9 cellular contexts compared by ENCODE assay signal in genomic region chr9:32350682-32351081, GRCh38. TPM values are rescaled to one million over a fixed set of nuclear protein-coding genes. Genes with fewer than 3 reads are reported as not detected.
DNase-seq lines count a peak whose midpoint lies in the region; ATAC-seq and TF ChIP-seq lines count a peak whose summit lies in the region.
"Had no signal": no experiment of that assay in that cellular context is flagged by ENCODE, and none has a peak within 500 bp of the region (broad histone marks: within the 10 kb centered on the region; RNA-seq: fewer than 3 reads in every experiment).

No MANE protein-coding gene starts in this region.

- no peaks in the 10 kb centered on the region for H3K4me1 Mint-ChIP-seq in activated CD8-positive, alpha-beta T cell treated with anti-CD3 and anti-CD28 coated beads for 36 hours (ENCODE audit: low read depth)
- H3K4me1 Mint-ChIP-seq in activated CD8-positive, alpha-beta T cell treated with anti-CD3 and anti-CD28 coated beads, Interleukin-2, amount 10 ng/mL, durations not matched to agents 7 days and 5 days (ENCODE audit: low read depth), result no peaks in the 10 kb centered on the region
- no peaks in the 10 kb centered on the region for H3K4me1 Mint-ChIP-seq in stimulated activated memory B cell treated with anti-CD40 and anti-IgM and Interleukin-4, amounts not matched to agents 10 μg/mL and 1 μg/mL and 100 μg/mL, for 72 hours

- H3K27me3 Mint-ChIP-seq in activated CD8-positive, alpha-beta T cell treated with anti-CD3 and anti-CD28 coated beads for 36 hours, result no peaks in the 10 kb centered on the region
- H3K27me3 Mint-ChIP-seq in activated CD8-positive, alpha-beta T cell treated with anti-CD3 and anti-CD28 coated beads, Interleukin-2, amount 10 ng/mL, durations not matched to agents 7 days and 5 days (ENCODE audit: low read depth), result peaks cover 3% of the 10 kb centered on the region
- H3K27me3 Mint-ChIP-seq in stimulated activated memory B cell treated with anti-CD40 and anti-IgM and Interleukin-4, amounts not matched to agents 10 μg/mL and 1 μg/mL and 100 μg/mL, for 72 hours, result no peaks in the 10 kb centered on the region

- H3K4me3 ChIP-seq in epithelial cell of proximal tubule (ENCODE audit: low read depth, low read length) (no peak overlapping the region), transverse colon (no peak overlapping the region)

- no peaks in the 10 kb centered on the region for H3K36me3 ChIP-seq in transverse colon

- TF ChIP-seq EP300 in transverse colon (IDR thresholded peaks at IDR 0.05; ENCODE audit: low read depth), result no peak

- H3K27ac Mint-ChIP-seq in activated CD8-positive, alpha-beta T cell treated with anti-CD3 and anti-CD28 coated beads for 36 hours, result no peak overlapping the region
- H3K27ac Mint-ChIP-seq in activated CD8-positive, alpha-beta T cell treated with anti-CD3 and anti-CD28 coated beads, Interleukin-2, amount 10 ng/mL, durations not matched to agents 7 days and 5 days, result no peak overlapping the region
- no peak overlapping the region for H3K27ac Mint-ChIP-seq in stimulated activated memory B cell treated with anti-CD40 and anti-IgM and Interleukin-4, amounts not matched to agents 10 μg/mL and 1 μg/mL and 100 μg/mL, for 72 hours

- POLR2A ChIA-PET in activated CD8-positive, alpha-beta T cell treated with anti-CD3 and anti-CD28 coated beads for 36 hours (lab: Charles Lee), result no interaction called here
- POLR2A ChIA-PET in activated CD8-positive, alpha-beta T cell treated with anti-CD3 and anti-CD28 coated beads, Interleukin-2, amount 10 ng/mL, durations not matched to agents 7 days and 5 days (lab: Charles Lee), result interaction anchor here (0.6 kb wide), 1 partner anchor 1334 kb away, joined by 3 read pairs; no protein-coding TSS in a partner anchor

- no peaks in the 10 kb centered on the region for H3K4me1 ChIP-seq in transverse colon

- no peaks in the 10 kb centered on the region for H3K9me3 ChIP-seq in transverse colon

- no peak for TF ChIP-seq POLR2A in transverse colon (IDR thresholded peaks at IDR 0.05)

- H3K9me3 Mint-ChIP-seq in activated CD8-positive, alpha-beta T cell treated with anti-CD3 and anti-CD28 coated beads for 36 hours, result no peaks in the 10 kb centered on the region
- no peaks in the 10 kb centered on the region for H3K9me3 Mint-ChIP-seq in activated CD8-positive, alpha-beta T cell treated with anti-CD3 and anti-CD28 coated beads, Interleukin-2, amount 10 ng/mL, durations not matched to agents 7 days and 5 days (ENCODE audit: insufficient read depth)
- H3K9me3 Mint-ChIP-seq in stimulated activated memory B cell treated with anti-CD40 and anti-IgM and Interleukin-4, amounts not matched to agents 10 μg/mL and 1 μg/mL and 100 μg/mL, for 72 hours, result no peaks in the 10 kb centered on the region

- no peak overlapping the region for H3K27ac ChIP-seq in transverse colon

- no peak for ATAC-seq in activated CD8-positive, alpha-beta T cell treated with anti-CD3 and anti-CD28 coated beads for 36 hours
- no peak for ATAC-seq in activated CD8-positive, alpha-beta T cell treated with anti-CD3 and anti-CD28 coated beads, Interleukin-2, amount 10 ng/mL, durations not matched to agents 7 days and 5 days
- no peak for ATAC-seq in stimulated activated memory B cell treated with anti-CD40 and anti-IgM and Interleukin-4, amounts not matched to agents 10 μg/mL and 1 μg/mL and 100 μg/mL, for 72 hours
- no peak for ATAC-seq in GM18520 (IDR thresholded peaks at IDR 0.05; ENCODE audit: unreplicated experiment)
- ATAC-seq in HG02884 (IDR thresholded peaks at IDR 0.05; ENCODE audit: unreplicated experiment), result no peak

- no peaks in the 10 kb centered on the region for H3K27me3 ChIP-seq in transverse colon

- no peak overlapping the region for H3K4me3 Mint-ChIP-seq in activated CD8-positive, alpha-beta T cell treated with anti-CD3 and anti-CD28 coated beads for 36 hours
- H3K4me3 Mint-ChIP-seq in activated CD8-positive, alpha-beta T cell treated with anti-CD3 and anti-CD28 coated beads, Interleukin-2, amount 10 ng/mL, durations not matched to agents 7 days and 5 days, result no peak overlapping the region
- no peak overlapping the region for H3K4me3 Mint-ChIP-seq in stimulated activated memory B cell treated with anti-CD40 and anti-IgM and Interleukin-4, amounts not matched to agents 10 μg/mL and 1 μg/mL and 100 μg/mL, for 72 hours

- no peaks in the 10 kb centered on the region for H3K36me3 Mint-ChIP-seq in activated CD8-positive, alpha-beta T cell treated with anti-CD3 and anti-CD28 coated beads for 36 hours (ENCODE audit: low read depth)
- no peaks in the 10 kb centered on the region for H3K36me3 Mint-ChIP-seq in activated CD8-positive, alpha-beta T cell treated with anti-CD3 and anti-CD28 coated beads, Interleukin-2, amount 10 ng/mL, durations not matched to agents 7 days and 5 days (ENCODE audit: low read depth)
- H3K36me3 Mint-ChIP-seq in stimulated activated memory B cell treated with anti-CD40 and anti-IgM and Interleukin-4, amounts not matched to agents 10 μg/mL and 1 μg/mL and 100 μg/mL, for 72 hours, result no peaks in the 10 kb centered on the region

- CTCF ChIA-PET in activated CD8-positive, alpha-beta T cell treated with anti-CD3 and anti-CD28 coated beads for 36 hours (lab: Charles Lee), result interaction anchor here (0.8 to 1.0 kb wide), 3 partner anchors 10 to 231 kb away, joined by 3 read pairs; no protein-coding TSS in a partner anchor
- CTCF ChIA-PET in activated CD8-positive, alpha-beta T cell treated with anti-CD3 and anti-CD28 coated beads, Interleukin-2, amount 10 ng/mL, durations not matched to agents 7 days and 5 days (lab: Charles Lee), result interaction anchor here (1.7 kb wide), 1 partner anchor 28 kb away, joined by 4 read pairs; no protein-coding TSS in a partner anchor

- intact Hi-C loops in activated CD8-positive, alpha-beta T cell treated with anti-CD3 and anti-CD28 coated beads for 36 hours (cut with micrococcal nuclease), result no loop called here
- intact Hi-C loops in transverse colon (cut with DNase I; ENCODE audit: low total_unique reads), result no loop called here

- in situ Hi-C loops in transverse colon (cut with MboI; ENCODE audit: low pct_ligation_motif_present in 1 of 4, low pct_unique_long_range_greater_than_20kb in 1 of 4, low sequenced_read_pairs in 3 of 4), result no loop called here

- DNase-seq in activated CD8-positive, alpha-beta T cell treated with anti-CD3 and anti-CD28 coated beads for 36 hours, result no peak
- DNase-seq in activated CD8-positive, alpha-beta T cell treated with anti-CD3 and anti-CD28 coated beads, Interleukin-2, amount 10 ng/mL, durations not matched to agents 7 days and 5 days, result no peak
- peak; percentile 8 for DNase-seq in NCI-H748 treated with DMSO at 0.1 percent for 48 hours (lab: John Stamatoyannopoulos, UW)
- no peak for DNase-seq in epithelial cell of proximal tubule (ENCODE audit: low read depth)
- DNase-seq in transverse colon, result no peak
- DNase-seq: GF-D8 had no signal

- peak; percentile 46 for TF ChIP-seq CTCF in activated CD8-positive, alpha-beta T cell treated with anti-CD3 and anti-CD28 coated beads for 36 hours (IDR thresholded peaks at IDR 0.05)
- TF ChIP-seq CTCF in epithelial cell of proximal tubule (conservative IDR thresholded peaks at IDR 0.05; ENCODE audit: low read depth, low read length) (peak; percentile 41), transverse colon (IDR thresholded peaks at IDR 0.05) (peak in 3 of 5 experiments; percentile 12 to 26 (median 18))

RNA-seq across cellular contexts. Expression of gene ACO1, which starts 33.8 kb away (rescaled TPM):
- 10 to 100 TPM; 15.3 to 15.7 TPM for total RNA-seq in activated CD8-positive, alpha-beta T cell treated with anti-CD3 and anti-CD28 coated beads for 36 hours
- total RNA-seq in activated CD8-positive, alpha-beta T cell treated with anti-CD3 and anti-CD28 coated beads, Interleukin-2, amount 10 ng/mL, durations not matched to agents 7 days and 5 days, result 1 to 10 TPM; 8.6 to 8.8 TPM
- total RNA-seq in epithelial cell of proximal tubule (41.2 and 66.8 TPM in 2 replicates), transverse colon (10 to 100 TPM; 10.1 to 34.5 (median 27.3) TPM)
